1 cellular context compared by ENCODE assay signal in the genomic region with DNA sequence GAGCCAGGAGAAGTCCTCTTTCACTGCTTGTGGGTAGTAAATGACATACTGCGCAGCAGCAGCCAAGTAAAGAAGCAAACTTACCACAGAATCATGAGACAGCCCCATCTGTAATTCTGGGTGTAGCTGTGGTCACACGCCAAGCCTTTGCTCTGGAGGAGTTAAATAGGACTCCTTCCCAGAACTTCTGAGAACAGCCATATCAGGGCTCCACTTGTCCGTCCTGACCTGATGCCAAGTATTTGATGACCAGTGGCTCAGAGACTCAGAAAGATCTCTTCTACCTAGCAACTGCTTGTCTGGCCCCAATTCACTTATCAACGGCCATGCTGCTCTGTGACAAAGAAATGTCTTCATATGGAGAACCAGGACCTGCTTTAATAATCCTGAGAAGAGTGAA.
TF ChIP-seq lines count a peak whose summit lies in the region.

No MANE protein-coding gene starts in this region.

TF ChIP-seq in K562, 482 proteins besides CTCF, POLR2A, EP300 and RAD21 (continued from another document and continues in another):
- TF ChIP-seq, protein P1, sequence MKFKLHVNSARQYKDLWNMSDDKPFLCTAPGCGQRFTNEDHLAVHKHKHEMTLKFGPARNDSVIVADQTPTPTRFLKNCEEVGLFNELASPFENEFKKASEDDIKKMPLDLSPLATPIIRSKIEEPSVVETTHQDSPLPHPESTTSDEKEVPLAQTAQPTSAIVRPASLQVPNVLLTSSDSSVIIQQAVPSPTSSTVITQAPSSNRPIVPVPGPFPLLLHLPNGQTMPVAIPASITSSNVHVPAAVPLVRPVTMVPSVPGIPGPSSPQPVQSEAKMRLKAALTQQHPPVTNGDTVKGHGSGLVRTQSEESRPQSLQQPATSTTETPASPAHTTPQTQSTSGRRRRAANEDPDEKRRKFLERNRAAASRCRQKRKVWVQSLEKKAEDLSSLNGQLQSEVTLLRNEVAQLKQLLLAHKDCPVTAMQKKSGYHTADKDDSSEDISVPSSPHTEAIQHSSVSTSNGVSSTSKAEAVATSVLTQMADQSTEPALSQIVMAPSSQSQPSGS (CRISPR knock-in tag; IDR thresholded peaks at IDR 0.05) = no peak
- TF ChIP-seq, protein P2, sequence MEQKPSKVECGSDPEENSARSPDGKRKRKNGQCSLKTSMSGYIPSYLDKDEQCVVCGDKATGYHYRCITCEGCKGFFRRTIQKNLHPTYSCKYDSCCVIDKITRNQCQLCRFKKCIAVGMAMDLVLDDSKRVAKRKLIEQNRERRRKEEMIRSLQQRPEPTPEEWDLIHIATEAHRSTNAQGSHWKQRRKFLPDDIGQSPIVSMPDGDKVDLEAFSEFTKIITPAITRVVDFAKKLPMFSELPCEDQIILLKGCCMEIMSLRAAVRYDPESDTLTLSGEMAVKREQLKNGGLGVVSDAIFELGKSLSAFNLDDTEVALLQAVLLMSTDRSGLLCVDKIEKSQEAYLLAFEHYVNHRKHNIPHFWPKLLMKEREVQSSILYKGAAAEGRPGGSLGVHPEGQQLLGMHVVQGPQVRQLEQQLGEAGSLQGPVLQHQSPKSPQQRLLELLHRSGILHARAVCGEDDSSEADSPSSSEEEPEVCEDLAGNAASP (IDR thresholded peaks at IDR 0.05) = no peak
- TF ChIP-seq FOS (IDR thresholded peaks at IDR 0.05; ENCODE audit: extremely low read depth, insufficient read length) (no peak), NRF1 (conservative IDR thresholded peaks at IDR 0.05 in 1 of 2, IDR thresholded peaks at IDR 0.05 in 1 of 2) (peak; percentile 84 to 86), TGIF2 (CRISPR knock-in tag; IDR thresholded peaks at IDR 0.05) (no peak), PYGO2 (tag; IDR thresholded peaks at IDR 0.05) (no peak), SIRT6 (IDR thresholded peaks at IDR 0.05; ENCODE audit: low read depth, low read length) (no peak), NFE2 (IDR thresholded peaks at IDR 0.05; ENCODE audit: low read depth) (peak; percentile 17; the same call in 1 of the 2 replicates), CBX3 (IDR thresholded peaks at IDR 0.05; ENCODE audit: borderline replicate concordance in 1 of 2, low read length in 2 of 2) (peak in 1 of 2 experiments; percentile 25; a peak in 1 of 3 replicates), ZNF780A (CRISPR knock-in tag; IDR thresholded peaks at IDR 0.05) (no peak), HMG20B (CRISPR knock-in tag; IDR thresholded peaks at IDR 0.05) (no peak), ETV6 (IDR thresholded peaks at IDR 0.05; ENCODE audit: borderline replicate concordance in 1 of 2, low read depth in 2 of 2, low read length in 1 of 2) (no peak), ETV6 (CRISPR knock-in tag; IDR thresholded peaks at IDR 0.05; ENCODE audit: borderline replicate concordance) (no peak), BRCA1 (IDR thresholded peaks at IDR 0.05) (no peak), BRCA1 (CRISPR knock-in tag; IDR thresholded peaks at IDR 0.05) (no peak), MAFK (IDR thresholded peaks at IDR 0.05; ENCODE audit: low read length) (no peak), ZNF586 (CRISPR knock-in tag; conservative IDR thresholded peaks at IDR 0.05) (no peak), MIER1 (IDR thresholded peaks at IDR 0.05; ENCODE audit: low read depth) (no peak), BHLHE40 (IDR thresholded peaks at IDR 0.05; ENCODE audit: low read length) (peak; percentile 70), RBBP5 (IDR thresholded peaks at IDR 0.05; ENCODE audit: borderline replicate concordance, insufficient read depth, low read length, poor library complexity, severe bottlenecking) (no peak), C11orf30 (IDR thresholded peaks at IDR 0.05; ENCODE audit: low read depth) (no peak), TCF3 (CRISPR knock-in tag; IDR thresholded peaks at IDR 0.05) (peak; percentile 75), L3MBTL2 (IDR thresholded peaks at IDR 0.05) (no peak; the same call in 1 of the 2 replicates), TAF9B (IDR thresholded peaks at IDR 0.05; ENCODE audit: partially characterized antibody) (peak; percentile 12), RHOXF2B (CRISPR knock-in tag; conservative IDR thresholded peaks at IDR 0.05) (no peak), SAFB (IDR thresholded peaks at IDR 0.05; ENCODE audit: borderline replicate concordance, low read depth, low read length) (no peak), BCL6 (CRISPR knock-in tag; IDR thresholded peaks at IDR 0.05) (no peak), SREBF1 (IDR thresholded peaks at IDR 0.05; ENCODE audit: borderline replicate concordance, low read depth, low read length) (no peak)
- TF ChIP-seq, protein P3, sequence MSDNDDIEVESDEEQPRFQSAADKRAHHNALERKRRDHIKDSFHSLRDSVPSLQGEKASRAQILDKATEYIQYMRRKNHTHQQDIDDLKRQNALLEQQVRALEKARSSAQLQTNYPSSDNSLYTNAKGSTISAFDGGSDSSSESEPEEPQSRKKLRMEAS (CRISPR knock-in tag; IDR thresholded peaks at IDR 0.05) = no peak
- TF ChIP-seq, protein P4, sequence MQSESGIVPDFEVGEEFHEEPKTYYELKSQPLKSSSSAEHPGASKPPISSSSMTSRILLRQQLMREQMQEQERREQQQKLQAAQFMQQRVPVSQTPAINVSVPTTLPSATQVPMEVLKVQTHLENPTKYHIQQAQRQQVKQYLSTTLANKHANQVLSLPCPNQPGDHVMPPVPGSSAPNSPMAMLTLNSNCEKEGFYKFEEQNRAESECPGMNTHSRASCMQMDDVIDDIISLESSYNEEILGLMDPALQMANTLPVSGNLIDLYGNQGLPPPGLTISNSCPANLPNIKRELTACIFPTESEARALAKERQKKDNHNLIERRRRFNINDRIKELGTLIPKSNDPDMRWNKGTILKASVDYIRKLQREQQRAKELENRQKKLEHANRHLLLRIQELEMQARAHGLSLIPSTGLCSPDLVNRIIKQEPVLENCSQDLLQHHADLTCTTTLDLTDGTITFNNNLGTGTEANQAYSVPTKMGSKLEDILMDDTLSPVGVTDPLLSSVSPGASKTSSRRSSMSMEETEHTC (IDR thresholded peaks at IDR 0.05) = peak; percentile 90
- TF ChIP-seq, protein P5, sequence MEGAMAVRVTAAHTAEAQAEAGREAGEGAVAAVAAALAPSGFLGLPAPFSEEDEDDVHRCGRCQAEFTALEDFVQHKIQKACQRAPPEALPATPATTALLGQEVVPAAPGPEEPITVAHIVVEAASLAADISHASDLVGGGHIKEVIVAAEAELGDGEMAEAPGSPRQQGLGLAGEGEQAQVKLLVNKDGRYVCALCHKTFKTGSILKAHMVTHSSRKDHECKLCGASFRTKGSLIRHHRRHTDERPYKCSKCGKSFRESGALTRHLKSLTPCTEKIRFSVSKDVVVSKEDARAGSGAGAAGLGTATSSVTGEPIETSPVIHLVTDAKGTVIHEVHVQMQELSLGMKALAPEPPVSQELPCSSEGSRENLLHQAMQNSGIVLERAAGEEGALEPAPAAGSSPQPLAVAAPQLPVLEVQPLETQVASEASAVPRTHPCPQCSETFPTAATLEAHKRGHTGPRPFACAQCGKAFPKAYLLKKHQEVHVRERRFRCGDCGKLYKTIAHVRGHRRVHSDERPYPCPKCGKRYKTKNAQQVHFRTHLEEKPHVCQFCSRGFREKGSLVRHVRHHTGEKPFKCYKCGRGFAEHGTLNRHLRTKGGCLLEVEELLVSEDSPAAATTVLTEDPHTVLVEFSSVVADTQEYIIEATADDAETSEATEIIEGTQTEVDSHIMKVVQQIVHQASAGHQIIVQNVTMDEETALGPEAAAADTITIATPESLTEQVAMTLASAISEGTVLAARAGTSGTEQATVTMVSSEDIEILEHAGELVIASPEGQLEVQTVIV (CRISPR knock-in tag; IDR thresholded peaks at IDR 0.05; ENCODE audit: borderline replicate concordance) = no peak
- TF ChIP-seq, protein P6, sequence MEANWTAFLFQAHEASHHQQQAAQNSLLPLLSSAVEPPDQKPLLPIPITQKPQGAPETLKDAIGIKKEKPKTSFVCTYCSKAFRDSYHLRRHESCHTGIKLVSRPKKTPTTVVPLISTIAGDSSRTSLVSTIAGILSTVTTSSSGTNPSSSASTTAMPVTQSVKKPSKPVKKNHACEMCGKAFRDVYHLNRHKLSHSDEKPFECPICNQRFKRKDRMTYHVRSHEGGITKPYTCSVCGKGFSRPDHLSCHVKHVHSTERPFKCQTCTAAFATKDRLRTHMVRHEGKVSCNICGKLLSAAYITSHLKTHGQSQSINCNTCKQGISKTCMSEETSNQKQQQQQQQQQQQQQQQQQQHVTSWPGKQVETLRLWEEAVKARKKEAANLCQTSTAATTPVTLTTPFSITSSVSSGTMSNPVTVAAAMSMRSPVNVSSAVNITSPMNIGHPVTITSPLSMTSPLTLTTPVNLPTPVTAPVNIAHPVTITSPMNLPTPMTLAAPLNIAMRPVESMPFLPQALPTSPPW (CRISPR knock-in tag; IDR thresholded peaks at IDR 0.05) = 0 out of 2 replicates have a peak, but pooled peaks have one; percentile 36
- TF ChIP-seq, protein P7, sequence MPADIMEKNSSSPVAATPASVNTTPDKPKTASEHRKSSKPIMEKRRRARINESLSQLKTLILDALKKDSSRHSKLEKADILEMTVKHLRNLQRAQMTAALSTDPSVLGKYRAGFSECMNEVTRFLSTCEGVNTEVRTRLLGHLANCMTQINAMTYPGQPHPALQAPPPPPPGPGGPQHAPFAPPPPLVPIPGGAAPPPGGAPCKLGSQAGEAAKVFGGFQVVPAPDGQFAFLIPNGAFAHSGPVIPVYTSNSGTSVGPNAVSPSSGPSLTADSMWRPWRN (IDR thresholded peaks at IDR 0.05; ENCODE audit: low read depth) = peak; percentile 75
- TF ChIP-seq, protein P8, sequence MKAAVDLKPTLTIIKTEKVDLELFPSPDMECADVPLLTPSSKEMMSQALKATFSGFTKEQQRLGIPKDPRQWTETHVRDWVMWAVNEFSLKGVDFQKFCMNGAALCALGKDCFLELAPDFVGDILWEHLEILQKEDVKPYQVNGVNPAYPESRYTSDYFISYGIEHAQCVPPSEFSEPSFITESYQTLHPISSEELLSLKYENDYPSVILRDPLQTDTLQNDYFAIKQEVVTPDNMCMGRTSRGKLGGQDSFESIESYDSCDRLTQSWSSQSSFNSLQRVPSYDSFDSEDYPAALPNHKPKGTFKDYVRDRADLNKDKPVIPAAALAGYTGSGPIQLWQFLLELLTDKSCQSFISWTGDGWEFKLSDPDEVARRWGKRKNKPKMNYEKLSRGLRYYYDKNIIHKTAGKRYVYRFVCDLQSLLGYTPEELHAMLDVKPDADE (conservative IDR thresholded peaks at IDR 0.05; ENCODE audit: control insufficient read depth, low read depth, low read length) = no peak
- TF ChIP-seq, protein P9, sequence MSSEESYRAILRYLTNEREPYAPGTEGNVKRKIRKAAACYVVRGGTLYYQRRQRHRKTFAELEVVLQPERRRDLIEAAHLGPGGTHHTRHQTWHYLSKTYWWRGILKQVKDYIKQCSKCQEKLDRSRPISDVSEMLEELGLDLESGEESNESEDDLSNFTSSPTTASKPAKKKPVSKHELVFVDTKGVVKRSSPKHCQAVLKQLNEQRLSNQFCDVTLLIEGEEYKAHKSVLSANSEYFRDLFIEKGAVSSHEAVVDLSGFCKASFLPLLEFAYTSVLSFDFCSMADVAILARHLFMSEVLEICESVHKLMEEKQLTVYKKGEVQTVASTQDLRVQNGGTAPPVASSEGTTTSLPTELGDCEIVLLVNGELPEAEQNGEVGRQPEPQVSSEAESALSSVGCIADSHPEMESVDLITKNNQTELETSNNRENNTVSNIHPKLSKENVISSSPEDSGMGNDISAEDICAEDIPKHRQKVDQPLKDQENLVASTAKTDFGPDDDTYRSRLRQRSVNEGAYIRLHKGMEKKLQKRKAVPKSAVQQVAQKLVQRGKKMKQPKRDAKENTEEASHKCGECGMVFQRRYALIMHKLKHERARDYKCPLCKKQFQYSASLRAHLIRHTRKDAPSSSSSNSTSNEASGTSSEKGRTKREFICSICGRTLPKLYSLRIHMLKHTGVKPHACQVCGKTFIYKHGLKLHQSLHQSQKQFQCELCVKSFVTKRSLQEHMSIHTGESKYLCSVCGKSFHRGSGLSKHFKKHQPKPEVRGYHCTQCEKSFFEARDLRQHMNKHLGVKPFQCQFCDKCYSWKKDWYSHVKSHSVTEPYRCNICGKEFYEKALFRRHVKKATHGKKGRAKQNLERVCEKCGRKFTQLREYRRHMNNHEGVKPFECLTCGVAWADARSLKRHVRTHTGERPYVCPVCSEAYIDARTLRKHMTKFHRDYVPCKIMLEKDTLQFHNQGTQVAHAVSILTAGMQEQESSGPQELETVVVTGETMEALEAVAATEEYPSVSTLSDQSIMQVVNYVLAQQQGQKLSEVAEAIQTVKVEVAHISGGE (CRISPR knock-in tag; IDR thresholded peaks at IDR 0.05) = no peak
- TF ChIP-seq, protein P10, sequence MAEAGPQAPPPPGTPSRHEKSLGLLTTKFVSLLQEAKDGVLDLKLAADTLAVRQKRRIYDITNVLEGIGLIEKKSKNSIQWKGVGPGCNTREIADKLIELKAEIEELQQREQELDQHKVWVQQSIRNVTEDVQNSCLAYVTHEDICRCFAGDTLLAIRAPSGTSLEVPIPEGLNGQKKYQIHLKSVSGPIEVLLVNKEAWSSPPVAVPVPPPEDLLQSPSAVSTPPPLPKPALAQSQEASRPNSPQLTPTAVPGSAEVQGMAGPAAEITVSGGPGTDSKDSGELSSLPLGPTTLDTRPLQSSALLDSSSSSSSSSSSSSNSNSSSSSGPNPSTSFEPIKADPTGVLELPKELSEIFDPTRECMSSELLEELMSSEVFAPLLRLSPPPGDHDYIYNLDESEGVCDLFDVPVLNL (CRISPR knock-in tag; IDR thresholded peaks at IDR 0.05; ENCODE audit: low read depth) = no peak
- TF ChIP-seq, protein P11, sequence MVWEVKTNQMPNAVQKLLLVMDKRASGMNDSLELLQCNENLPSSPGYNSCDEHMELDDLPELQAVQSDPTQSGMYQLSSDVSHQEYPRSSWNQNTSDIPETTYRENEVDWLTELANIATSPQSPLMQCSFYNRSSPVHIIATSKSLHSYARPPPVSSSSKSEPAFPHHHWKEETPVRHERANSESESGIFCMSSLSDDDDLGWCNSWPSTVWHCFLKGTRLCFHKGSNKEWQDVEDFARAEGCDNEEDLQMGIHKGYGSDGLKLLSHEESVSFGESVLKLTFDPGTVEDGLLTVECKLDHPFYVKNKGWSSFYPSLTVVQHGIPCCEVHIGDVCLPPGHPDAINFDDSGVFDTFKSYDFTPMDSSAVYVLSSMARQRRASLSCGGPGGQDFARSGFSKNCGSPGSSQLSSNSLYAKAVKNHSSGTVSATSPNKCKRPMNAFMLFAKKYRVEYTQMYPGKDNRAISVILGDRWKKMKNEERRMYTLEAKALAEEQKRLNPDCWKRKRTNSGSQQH (CRISPR knock-in tag; IDR thresholded peaks at IDR 0.05) = no peak
- TF ChIP-seq, protein P12, sequence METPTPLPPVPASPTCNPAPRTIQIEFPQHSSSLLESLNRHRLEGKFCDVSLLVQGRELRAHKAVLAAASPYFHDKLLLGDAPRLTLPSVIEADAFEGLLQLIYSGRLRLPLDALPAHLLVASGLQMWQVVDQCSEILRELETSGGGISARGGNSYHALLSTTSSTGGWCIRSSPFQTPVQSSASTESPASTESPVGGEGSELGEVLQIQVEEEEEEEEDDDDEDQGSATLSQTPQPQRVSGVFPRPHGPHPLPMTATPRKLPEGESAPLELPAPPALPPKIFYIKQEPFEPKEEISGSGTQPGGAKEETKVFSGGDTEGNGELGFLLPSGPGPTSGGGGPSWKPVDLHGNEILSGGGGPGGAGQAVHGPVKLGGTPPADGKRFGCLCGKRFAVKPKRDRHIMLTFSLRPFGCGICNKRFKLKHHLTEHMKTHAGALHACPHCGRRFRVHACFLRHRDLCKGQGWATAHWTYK (CRISPR knock-in tag; IDR thresholded peaks at IDR 0.05) = no peak
